In the genomic region with DNA sequence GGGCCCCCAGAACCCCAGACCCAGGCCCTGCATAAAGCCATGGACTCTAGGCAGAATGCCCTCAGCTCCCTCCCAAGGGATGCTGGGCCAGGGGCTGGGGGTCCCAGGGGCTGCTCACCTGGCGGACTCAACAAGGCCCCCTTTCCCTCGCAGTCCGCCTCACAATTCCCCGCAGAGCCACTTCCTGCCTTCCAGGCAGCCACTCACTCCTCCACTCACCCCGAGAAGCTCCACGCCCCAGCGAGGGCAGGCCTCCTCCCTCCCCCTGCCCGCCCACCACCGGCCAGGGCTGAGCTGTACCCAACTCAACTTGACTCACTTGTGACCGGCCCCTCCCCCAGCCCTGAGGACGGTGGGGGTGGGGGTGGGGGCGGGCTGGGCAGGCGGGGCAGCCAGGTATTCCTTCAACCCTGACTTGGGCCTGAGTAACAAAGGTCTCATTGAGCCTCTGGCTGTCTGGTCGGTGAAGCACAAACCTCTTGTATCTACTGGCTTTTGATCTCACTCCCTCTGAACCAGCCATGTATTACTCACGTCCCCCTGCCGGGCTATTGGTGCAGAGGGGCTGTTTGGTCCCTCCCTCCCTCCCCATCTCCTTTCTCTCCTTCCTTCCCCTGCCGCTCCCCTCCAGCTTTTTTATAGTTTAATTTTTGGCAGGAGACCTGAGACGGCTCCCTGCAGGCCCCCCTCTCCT, we compare ENCODE assay signal across 1 cellular context.
TF ChIP-seq lines count a peak whose summit lies in the region.

No MANE protein-coding gene starts in this region.

TF ChIP-seq in H1, 55 proteins besides CTCF, POLR2A, EP300 and RAD21:
- TF ChIP-seq GTF2F1 (IDR thresholded peaks at IDR 0.05; ENCODE audit: borderline replicate concordance, low read depth, low read length) (no peak), TAF1 (IDR thresholded peaks at IDR 0.05; ENCODE audit: low read depth, low read length) (0 out of 2 replicates have a peak, but pooled peaks have one; percentile 37), SAP30 (IDR thresholded peaks at IDR 0.05; ENCODE audit: insufficient read depth, insufficient replicate concordance, low read length) (no peak), POLR2AphosphoS5 (IDR thresholded peaks at IDR 0.05; ENCODE audit: low read depth, low read length) (0 out of 2 replicates have a peak, but pooled peaks have one; percentile 15)
